ENCODE assay signal across 3 cellular contexts in the genomic region with DNA sequence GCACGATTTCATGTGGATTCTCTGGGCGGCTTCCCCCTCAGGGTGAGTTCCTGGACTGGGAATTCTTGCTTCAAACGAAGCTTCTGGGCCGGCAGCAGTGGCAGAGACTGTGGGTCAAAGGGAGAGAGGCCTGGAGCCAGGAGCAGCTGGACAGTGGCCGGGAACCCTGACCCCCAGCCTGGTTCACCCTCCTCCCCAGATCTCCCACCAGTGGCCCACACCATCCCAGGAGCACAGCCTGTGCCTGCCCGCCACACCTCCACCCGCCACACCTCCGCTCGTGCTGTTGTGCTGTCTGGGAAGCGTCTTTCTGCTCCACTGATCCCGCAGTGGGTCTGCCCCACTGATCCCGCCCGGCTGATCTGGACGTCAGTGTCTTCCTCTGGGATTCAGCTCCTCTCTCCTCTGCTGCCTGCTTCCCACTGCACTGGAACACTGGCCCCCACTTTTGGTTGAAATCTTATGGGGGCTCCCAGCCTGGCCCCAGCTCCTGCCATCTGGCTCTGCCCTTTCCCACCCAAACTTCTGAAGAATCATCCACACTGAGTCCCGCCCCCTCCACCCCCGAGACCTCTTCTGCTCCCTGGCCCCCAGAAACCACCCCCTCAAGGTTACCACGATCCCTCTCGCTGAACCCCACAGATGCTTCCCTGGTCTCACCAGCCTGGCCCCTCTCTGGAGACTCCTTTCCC.
TF ChIP-seq lines count a peak whose summit lies in the region.

No MANE protein-coding gene starts in this region.

TF ChIP-seq in HepG2, 621 proteins besides CTCF, POLR2A, EP300 and RAD21:
- TF ChIP-seq ZNF567 (CRISPR knock-in tag; IDR thresholded peaks at IDR 0.05; ENCODE audit: borderline replicate concordance) (no peak), ZNF263 (CRISPR knock-in tag; IDR thresholded peaks at IDR 0.05) (0 out of 2 replicates have a peak, but pooled peaks have one; percentile 19)

TF ChIP-seq in HEK293T, 16 proteins besides CTCF, POLR2A, EP300 and RAD21:
- TF ChIP-seq LEF1 (IDR thresholded peaks at IDR 0.05; ENCODE audit: borderline replicate concordance) (no peak), FOXM1 (IDR thresholded peaks at IDR 0.05; ENCODE audit: borderline replicate concordance) (no peak), BHLHE40 (IDR thresholded peaks at IDR 0.05; ENCODE audit: borderline replicate concordance) (no peak), SUZ12 (IDR thresholded peaks at IDR 0.05) (no peak), SP1 (IDR thresholded peaks at IDR 0.05) (no peak), ELF4 (IDR thresholded peaks at IDR 0.05) (no peak), TARDBP (IDR thresholded peaks at IDR 0.05) (no peak), ARNT (IDR thresholded peaks at IDR 0.05) (no peak), L3MBTL2 (conservative IDR thresholded peaks at IDR 0.05) (no peak)

TF ChIP-seq in SK-N-SH treated with all-trans-retinoic acid at 6 μM for 48 hours, 23 proteins besides CTCF, POLR2A, EP300 and RAD21:
- no peak for TF ChIP-seq ESRRG (CRISPR knock-in tag; IDR thresholded peaks at IDR 0.05)
- TF ChIP-seq ARNTL (CRISPR knock-in tag; IDR thresholded peaks at IDR 0.05; ENCODE audit: borderline replicate concordance, low read depth) = no peak
- no peak for TF ChIP-seq ZC3H10 (CRISPR knock-in tag; IDR thresholded peaks at IDR 0.05)
- TF ChIP-seq ISL1 (CRISPR knock-in tag; IDR thresholded peaks at IDR 0.05) = no peak
- TF ChIP-seq, protein P1, sequence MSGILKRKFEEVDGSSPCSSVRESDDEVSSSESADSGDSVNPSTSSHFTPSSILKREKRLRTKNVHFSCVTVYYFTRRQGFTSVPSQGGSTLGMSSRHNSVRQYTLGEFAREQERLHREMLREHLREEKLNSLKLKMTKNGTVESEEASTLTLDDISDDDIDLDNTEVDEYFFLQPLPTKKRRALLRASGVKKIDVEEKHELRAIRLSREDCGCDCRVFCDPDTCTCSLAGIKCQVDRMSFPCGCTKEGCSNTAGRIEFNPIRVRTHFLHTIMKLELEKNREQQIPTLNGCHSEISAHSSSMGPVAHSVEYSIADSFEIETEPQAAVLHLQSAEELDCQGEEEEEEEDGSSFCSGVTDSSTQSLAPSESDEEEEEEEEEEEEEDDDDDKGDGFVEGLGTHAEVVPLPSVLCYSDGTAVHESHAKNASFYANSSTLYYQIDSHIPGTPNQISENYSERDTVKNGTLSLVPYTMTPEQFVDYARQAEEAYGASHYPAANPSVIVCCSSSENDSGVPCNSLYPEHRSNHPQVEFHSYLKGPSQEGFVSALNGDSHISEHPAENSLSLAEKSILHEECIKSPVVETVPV (CRISPR knock-in tag; IDR thresholded peaks at IDR 0.05) = no peak
- no peak for TF ChIP-seq ZNF565 (CRISPR knock-in tag; conservative IDR thresholded peaks at IDR 0.05; ENCODE audit: low read depth)
- no peak for TF ChIP-seq TOX (CRISPR knock-in tag; IDR thresholded peaks at IDR 0.05; ENCODE audit: borderline replicate concordance)
- TF ChIP-seq ZFP3 (CRISPR knock-in tag; IDR thresholded peaks at IDR 0.05) = no peak
- TF ChIP-seq ZFP30 (CRISPR knock-in tag; IDR thresholded peaks at IDR 0.05) = no peak
